Comparison of ENCODE assay signal across 12 cellular contexts in genomic region chr10:29627201-29628105, GRCh38. TPM values are rescaled to one million over a fixed set of nuclear protein-coding genes. Genes with fewer than 3 reads are reported as not detected.
DNase-seq lines count a peak whose midpoint lies in the region; ATAC-seq, FAIRE-seq and TF ChIP-seq lines count a peak whose summit lies in the region.
"Had no signal": no experiment of that assay in that cellular context is flagged by ENCODE, and none has a peak within 500 bp of the region (broad histone marks: within the 10 kb centered on the region; RNA-seq: fewer than 3 reads in every experiment).

No MANE protein-coding gene starts in this region.

- no peaks in the 10 kb centered on the region for H3K79me2 ChIP-seq in K562 (ENCODE audit: control insufficient read depth, insufficient read depth, low read length)
- peaks cover 35% of the 10 kb centered on the region for H3K79me2 ChIP-seq in keratinocyte (ENCODE audit: control insufficient read depth, insufficient read depth, low read length)

- dilution Hi-C loops in keratinocyte (cut with MboI; ENCODE audit: extremely low pct_ligation_motif_present, low sequenced_read_pairs): no loop called here

- POLR2A ChIA-PET in K562 (lab: Yijun Ruan, JAX): no interaction called here
- POLR2A ChIA-PET in activated CD4-positive, alpha-beta T cell treated with anti-CD3 and anti-CD28 coated beads for 36 hours (lab: Charles Lee): no interaction called here

- CTCF ChIA-PET in K562 (lab: Yijun Ruan, JAX; ENCODE audit: low intra/inter-chr PET ratio): no interaction called here
- CTCF ChIA-PET in activated CD4-positive, alpha-beta T cell treated with anti-CD3 and anti-CD28 coated beads for 36 hours (lab: Charles Lee): interaction anchor here (0.6 to 1.2 kb wide), 3 partner anchors 16 to 64 kb away, joined by 3 to 4 read pairs (median 3); no protein-coding TSS in a partner anchor

- H3K27ac ChIP-seq in 22Rv1: peak overlapping the region; percentile 94
- no peak overlapping the region for H3K27ac ChIP-seq in K562 (ENCODE audit: extremely low read depth, low read depth, low read length)
- peak overlapping the region; percentile 67 for H3K27ac ChIP-seq in keratinocyte (ENCODE audit: control insufficient read depth, insufficient read depth, low read length)

- TF ChIP-seq RAD21 in K562 (CRISPR knock-in tag; conservative IDR thresholded peaks at IDR 0.05 in 1 of 2, IDR thresholded peaks at IDR 0.05 in 1 of 2): no peak

- DNase-seq in HCEC 1CT (peak; percentile 52), K562 (ENCODE audit: extremely low read depth in 1 of 4, low spot score in 3 of 4) (no peak), keratinocyte (ENCODE audit: low read depth, low spot score) (no peak), NCI-H128 (lab: John Stamatoyannopoulos, UW; ENCODE audit: unreplicated experiment) (no peak), OCI-M1 (lab: John Stamatoyannopoulos, UW) (no peak)
- no peak for DNase-seq in activated CD4-positive, alpha-beta T cell treated with anti-CD3 and anti-CD28 coated beads for 36 hours
- DNase-seq: BE2C; glutamatergic neuron; stimulated activated CD4-positive, alpha-beta T cell treated with anti-CD3 and anti-CD28 coated beads, Interleukin-2, amount 100 ng/mL, for 48 hours had no signal

- no peak overlapping the region for H3K27ac Mint-ChIP-seq in activated CD4-positive, alpha-beta T cell treated with anti-CD3 and anti-CD28 coated beads for 36 hours
- H3K27ac Mint-ChIP-seq: activated T-helper 2 cell treated with anti-CD3 and anti-CD28 coated beads, Interferon-gamma antibody, Interleukin-2, Interleukin-4, amounts not matched to agents 10 μg/mL and 5 μg/mL and 100 μg/mL, durations not matched to agents 14 hours and 24 hours and 36 hours had no signal

- H3K9me3 ChIP-seq in K562 (replicated peaks; ENCODE audit: control insufficient read depth, insufficient read depth, low read depth, low read length): no peaks in the 10 kb centered on the region
- no peaks in the 10 kb centered on the region for H3K9me3 ChIP-seq in keratinocyte (ENCODE audit: control insufficient read depth, low read depth, low read length)
- H3K9me3 ChIP-seq: BE2C had no signal

- intact Hi-C loops in K562 (cut with micrococcal nuclease): no loop called here
- intact Hi-C loops in activated CD4-positive, alpha-beta T cell treated with anti-CD3 and anti-CD28 coated beads for 36 hours (cut with DNase I, micrococcal nuclease): no loop called here

- H3K9ac ChIP-seq in K562 (ENCODE audit: insufficient read depth in 1 of 2, low read depth in 2 of 2, low read length in 2 of 2): no peak overlapping the region
- peak overlapping the region; percentile 40 for H3K9ac ChIP-seq in keratinocyte (ENCODE audit: control insufficient read depth, extremely low read depth, insufficient read depth, low read length)

- no peaks in the 10 kb centered on the region for H3K4me1 ChIP-seq in K562 (replicated peaks in 1 of 2; ENCODE audit: control insufficient read depth in 2 of 2, insufficient read depth in 2 of 2, low read length in 2 of 2)
- H3K4me1 ChIP-seq in keratinocyte (ENCODE audit: control insufficient read depth, extremely low read depth, insufficient read depth, low read length): peaks cover 33% of the 10 kb centered on the region

- H3K36me3 Mint-ChIP-seq in activated CD4-positive, alpha-beta T cell treated with anti-CD3 and anti-CD28 coated beads for 36 hours (ENCODE audit: low read depth): peaks cover 3% of the 10 kb centered on the region

- no peaks in the 10 kb centered on the region for H3K9me3 Mint-ChIP-seq in activated CD4-positive, alpha-beta T cell treated with anti-CD3 and anti-CD28 coated beads for 36 hours (ENCODE audit: low read depth)
- H3K9me3 Mint-ChIP-seq: activated T-helper 2 cell treated with anti-CD3 and anti-CD28 coated beads, Interferon-gamma antibody, Interleukin-2, Interleukin-4, amounts not matched to agents 10 μg/mL and 5 μg/mL and 100 μg/mL, durations not matched to agents 14 hours and 24 hours and 36 hours had no signal

- H2AFZ ChIP-seq in K562 (ENCODE audit: low read depth, low read length) (no peak overlapping the region), keratinocyte (ENCODE audit: control insufficient read depth, low read length) (no peak overlapping the region)

- H3K27me3 ChIP-seq in K562 (ENCODE audit: control insufficient read depth in 2 of 2, insufficient read depth in 2 of 2, low read length in 2 of 2) (peaks cover 5 to 14% of the 10 kb centered on the region in 2 experiments; a peak in 3 of 5 replicates), keratinocyte (ENCODE audit: control insufficient read depth, extremely low read depth, insufficient read depth, low read length) (no peaks in the 10 kb centered on the region)
- H3K27me3 ChIP-seq: BE2C had no signal

- TF ChIP-seq CTCF in 22Rv1 (IDR thresholded peaks at IDR 0.05): no peak
- TF ChIP-seq CTCF in K562 (IDR thresholded peaks at IDR 0.05 in 2 of 3, conservative IDR thresholded peaks at IDR 0.05 in 1 of 3; ENCODE audit: insufficient read depth in 2 of 3, low read depth in 1 of 3, low read length in 3 of 3): no peak
- no peak for TF ChIP-seq CTCF in keratinocyte (optimal IDR thresholded peaks at IDR 0.05 in 1 of 3, IDR thresholded peaks at IDR 0.05 in 1 of 3, conservative IDR thresholded peaks at IDR 0.05 in 1 of 3; ENCODE audit: extremely low read depth in 1 of 3, insufficient read depth in 2 of 3, low read length in 3 of 3)

- 2% methylated on average over 7 of the region's 7 CpGs for WGBS in K562 (ENCODE audit: insufficient coverage, low coverage, missing lambda C conversion rate)

- no TSS peak for BruUV-seq in K562 (replicated peaks; lab: Mats Ljungman, UMichigan)

- H3K27me3 Mint-ChIP-seq in activated CD4-positive, alpha-beta T cell treated with anti-CD3 and anti-CD28 coated beads for 36 hours: no peaks in the 10 kb centered on the region

- FAIRE-seq in K562 (lab: Jason Lieb, UNC) (no peak), keratinocyte (lab: Jason Lieb, UNC) (peak; percentile 55)

- in situ Hi-C loops in K562 (cut with MboI): no loop called here

- ATAC-seq in K562 (no peak), HG03457 (IDR thresholded peaks at IDR 0.05; ENCODE audit: unreplicated experiment) (no peak)
- ATAC-seq in activated CD4-positive, alpha-beta T cell treated with anti-CD3 and anti-CD28 coated beads for 36 hours: no peak

- no peak for TF ChIP-seq POLR2A in K562 (conservative IDR thresholded peaks at IDR 0.05)

- peaks cover 3% of the 10 kb centered on the region for H3K4me1 Mint-ChIP-seq in activated CD4-positive, alpha-beta T cell treated with anti-CD3 and anti-CD28 coated beads for 36 hours

- H3K36me3 ChIP-seq in K562 (ENCODE audit: control insufficient read depth, insufficient read depth, low read length) (no peaks in the 10 kb centered on the region), keratinocyte (ENCODE audit: control insufficient read depth in 2 of 2, extremely low read depth in 1 of 2, insufficient read depth in 2 of 2, low read length in 2 of 2) (no peaks in the 10 kb centered on the region)
- H3K36me3 ChIP-seq: BE2C had no signal

- H3K9me1 ChIP-seq in K562 (ENCODE audit: control insufficient read depth, insufficient read depth, low read length): no peaks in the 10 kb centered on the region
- H3K9me1 ChIP-seq in keratinocyte (ENCODE audit: control insufficient read depth, extremely low read depth, insufficient read depth, low read length): no peaks in the 10 kb centered on the region

- H3K4me3 ChIP-seq in K562 (no peak overlapping the region), keratinocyte (ENCODE audit: control insufficient read depth in 2 of 3, extremely low read depth in 1 of 3, insufficient read depth in 2 of 3, low read depth in 1 of 3, low read length in 3 of 3) (no peak overlapping the region)

- TF ChIP-seq EP300 in K562 (IDR thresholded peaks at IDR 0.05; ENCODE audit: low read length): no peak

- H3K4me2 ChIP-seq in K562 (ENCODE audit: insufficient read depth, low read length): no peak overlapping the region
- H3K4me2 ChIP-seq in keratinocyte (ENCODE audit: control insufficient read depth, extremely low read depth, insufficient read depth, low read depth, low read length): peak overlapping the region; percentile 62

- H3K4me3 Mint-ChIP-seq in activated CD4-positive, alpha-beta T cell treated with anti-CD3 and anti-CD28 coated beads for 36 hours: no peak overlapping the region

- H4K20me1 ChIP-seq in K562 (replicated peaks; ENCODE audit: control insufficient read depth, insufficient read depth, low read length): no peaks in the 10 kb centered on the region; the same call in 1 of the 2 replicates
- no peaks in the 10 kb centered on the region for H4K20me1 ChIP-seq in keratinocyte (ENCODE audit: control insufficient read depth, extremely low read depth, insufficient read depth, low read length)

RNA-seq across cellular contexts. Expression of gene SVIL, which starts 7.3 kb away (rescaled TPM):
- not detected in 2 replicates for total RNA-seq in K562 (2011; cell fraction: chromatin; rRNA removed; ENCODE audit: low replicate concordance)
- not detected in 2 replicates for total RNA-seq in K562 (2011; cell fraction: nucleolus; rRNA removed)
- total RNA-seq in K562 (2011; cell fraction: nucleoplasm; rRNA removed): not detected in 2 replicates
- 0.08 TPM in 1 of 2 replicates, not detected in the other for total RNA-seq in K562 (2014; rRNA removed)
- total RNA-seq in K562 (2014; rRNA removed; fragmentation: Illumina TruSeq; extraction: Trizol): not detected in 2 replicates
- under 0.01 TPM in 1 of 2 replicates, not detected in the other for total RNA-seq in K562 (2015; rRNA removed; fragmentation: Illumina TruSeq; extraction: Trizol)
- 0.07 and 0.27 TPM in 2 replicates for total RNA-seq in K562 (2021)
- 0.01 TPM in 1 of 2 replicates, not detected in the other for polyA plus RNA-seq in K562 (2011; rRNA removed)
- 0.01 TPM in 1 of 2 replicates, not detected in the other for polyA plus RNA-seq in K562 (2011; cell fraction: cytosol; rRNA removed)
- polyA plus RNA-seq in K562 (2011; cell fraction: nucleus; rRNA removed): not detected in 2 replicates
- polyA plus RNA-seq in K562 (2012): 0.07 and 0.14 TPM in 2 replicates
- 0.01 TPM in 2 replicates for polyA plus RNA-seq in K562 (2014; fragmentation: Illumina TruSeq; extraction: Trizol)
- polyA plus RNA-seq in K562 (2014; fragmentation: Nextera tagmentation; extraction: Ambion mirVana): under 1 TPM; 0.13 to 0.18 TPM
- polyA plus RNA-seq in K562 (2014; rRNA removed): 0.03 TPM in 1 of 2 replicates, not detected in the other
- polyA minus RNA-seq in K562 (2011; rRNA and poly(A)+ RNA removed): not detected in 2 replicates
- polyA minus RNA-seq in K562 (2011; cell fraction: cytosol; rRNA and poly(A)+ RNA removed): 0.27 TPM in 1 of 2 replicates, not detected in the other
- under 0.01 TPM in 1 of 2 replicates, not detected in the other for polyA minus RNA-seq in K562 (2011; cell fraction: nucleus; rRNA and poly(A)+ RNA removed)
- 12.0 to 24.0 TPM (median 16.2 TPM) in 3 replicates for polyA plus RNA-seq in keratinocyte
- 54.2 TPM for polyA plus RNA-seq in keratinocyte (2011; ENCODE audit: low read depth)
- 14.1 and 14.5 TPM in 2 replicates for polyA plus RNA-seq in keratinocyte (2011; cell fraction: cytosol; rRNA removed)
- polyA plus RNA-seq in keratinocyte (2011; cell fraction: nucleus; rRNA removed): 54.5 and 61.4 TPM in 2 replicates
- 21.1 and 27.6 TPM in 2 replicates for polyA plus RNA-seq in keratinocyte (2012; ENCODE audit: low replicate concordance)
- 23.1 to 93.4 TPM (median 35.1 TPM) in 3 replicates for polyA minus RNA-seq in keratinocyte
- 29.7 TPM for polyA minus RNA-seq in keratinocyte (2011; cell fraction: cytosol; rRNA and poly(A)+ RNA removed)
- 54.7 and 104 TPM in 2 replicates for polyA minus RNA-seq in keratinocyte (2011; cell fraction: nucleus; rRNA and poly(A)+ RNA removed)
- 10 to 100 TPM; 12.5 to 17.0 TPM for total RNA-seq in activated CD4-positive, alpha-beta T cell treated with anti-CD3 and anti-CD28 coated beads for 36 hours

Comparison
In these comparisons a context has a peak if more than half of its experiments do, and no peak if none do; other contexts are left out.
1. RNA of gene SVIL, which starts 7.3 kb away (total RNA-seq): 12.5 to 17.0 TPM in activated CD4-positive, alpha-beta T cell treated with anti-CD3 and anti-CD28 coated beads for 36 hours; under 0.01 to 0.27 TPM in K562; every median in the first group is over 10 times any median in the second.